In the genomic region with DNA sequence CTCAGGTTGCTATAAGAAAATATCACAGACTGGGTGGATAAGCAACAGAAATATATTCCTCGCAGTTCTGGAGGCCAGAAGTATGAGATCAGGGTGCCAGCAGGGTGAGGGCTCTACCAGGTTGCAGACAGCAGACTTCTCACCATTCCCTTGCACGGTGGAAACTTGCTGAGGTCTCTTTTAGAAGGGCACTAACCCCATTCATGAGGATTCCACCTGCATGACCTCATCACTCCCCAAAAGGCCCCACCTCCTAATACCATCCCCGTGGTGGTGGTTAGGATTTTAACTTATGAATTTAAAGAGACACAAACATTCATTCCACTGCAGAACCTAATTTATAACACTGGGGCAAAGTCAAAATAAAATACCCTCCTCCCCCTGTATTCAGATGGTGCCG, we compare ENCODE assay signal across 19 cellular contexts.
"Had no signal": no experiment of that assay in that cellular context is flagged by ENCODE, and none has a peak within 500 bp of the region (broad histone marks: within the 10 kb centered on the region; RNA-seq: fewer than 3 reads in every experiment).

No MANE protein-coding gene starts in this region.

- FAIRE-seq: frontal cortex, islet of Langerhans had no signal

- H3K9me3 ChIP-seq: heart left ventricle, mucosa of descending colon, neutrophil, right atrium auricular region, sigmoid colon had no signal

- DNase-seq: cortex of kidney; dorsolateral prefrontal cortex; effector CD8-positive, alpha-beta T cell; heart left ventricle; hippocampal formation; kidney glomerular epithelial cell; mammary epithelial cell; mucosa of descending colon; naive thymus-derived CD8-positive, alpha-beta T cell; posterior cingulate gyrus; sigmoid colon; stimulated activated CD4-positive, alpha-beta T cell treated with anti-CD3 and anti-CD28 coated beads, Interleukin-2, amount 100 ng/mL, for 24 hours; stimulated activated naive CD4-positive, alpha-beta T cell treated with Interleukin-2 at 50 U/mL for 16 hours; trophoblast cell had no signal

- ATAC-seq: heart left ventricle; mucosa of descending colon; naive thymus-derived CD8-positive, alpha-beta T cell had no signal

- H3K27me3 ChIP-seq: dorsolateral prefrontal cortex, neutrophil, right atrium auricular region had no signal

- H3K36me3 Mint-ChIP-seq: naive thymus-derived CD8-positive, alpha-beta T cell had no signal

- H3K36me3 ChIP-seq: heart left ventricle, neutrophil, right atrium auricular region, sigmoid colon had no signal

- H3K27ac ChIP-seq: heart left ventricle, neutrophil, right atrium auricular region, sigmoid colon had no signal

- H3K9me3 Mint-ChIP-seq: naive thymus-derived CD8-positive, alpha-beta T cell had no signal

- H3K4me3 ChIP-seq: dorsolateral prefrontal cortex, heart left ventricle, mucosa of descending colon, right atrium auricular region, sigmoid colon, skin epidermis had no signal

- H3K4me3 Mint-ChIP-seq: naive thymus-derived CD8-positive, alpha-beta T cell had no signal
